Comparison of ENCODE assay signal across 19 cellular contexts in genomic region chr17:61510991-61511390, GRCh38. TPM values are rescaled to one million over a fixed set of nuclear protein-coding genes. Genes with fewer than 3 reads are reported as not detected.
"Had no signal": no experiment of that assay in that cellular context is flagged by ENCODE, and none has a peak within 500 bp of the region (broad histone marks: within the 10 kb centered on the region; RNA-seq: fewer than 3 reads in every experiment).

No MANE protein-coding gene starts in this region.

- DNase-seq: activated CD4-positive, alpha-beta T cell treated with anti-CD3 and anti-CD28 coated beads, Interleukin-2, amount 10 ng/mL, durations not matched to agents 24 days and 14 days; activated CD4-positive, alpha-beta T cell treated with anti-CD3 and anti-CD28 coated beads, Interleukin-2, amount 50 U/mL, for 48 hours; activated CD4-positive, CD25-positive, alpha-beta regulatory T cell treated with anti-CD3 and anti-CD28 coated beads, Interleukin-2, amount 50 U/mL, for 72 hours; activated CD8-positive, alpha-beta memory T cell treated with anti-CD3 and anti-CD28 coated beads, Interleukin-2, amount 10 ng/mL, durations not matched to agents 7 days and 5 days; activated effector memory CD4-positive, alpha-beta T cell treated with anti-CD3 and anti-CD28 coated beads, Interleukin-2, amount 50 U/mL, for 16 hours; activated naive CD4-positive, alpha-beta T cell treated with Interleukin-2 at 50 U/mL for 16 hours; activated naive CD8-positive, alpha-beta T cell treated with anti-CD3 and anti-CD28 coated beads, Interleukin-2, amount 50 U/mL, for 24 hours; activated T-cell treated with anti-CD3 and anti-CD28 coated beads, Interleukin-2, amount 50 U/mL, for 24 hours; amniotic stem cell; NCI-H1048; NCI-H1694; NCI-H2081; NCI-H510A treated with DMSO at 0.1 percent for 48 hours; SHP77 had no signal

- ATAC-seq: activated CD8-positive, alpha-beta memory T cell treated with anti-CD3 and anti-CD28 coated beads, Interleukin-2, amount 10 ng/mL, durations not matched to agents 7 days and 5 days; activated naive CD4-positive, alpha-beta T cell treated with anti-CD3 and anti-CD28 coated beads, Interleukin-2, amount 50 U/mL, for 72 hours; activated naive CD8-positive, alpha-beta T cell treated with anti-CD3 and anti-CD28 coated beads, Interleukin-2, amount 50 U/mL, for 24 hours; WTC11 had no signal

- H3K9me3 ChIP-seq: SJSA1 had no signal

- H3K27ac ChIP-seq: SJSA1 had no signal

- FAIRE-seq: astrocyte, RCC 7860 had no signal

- H3K36me3 ChIP-seq: SJSA1 had no signal

- H3K4me3 ChIP-seq: SJSA1 had no signal

- H3K27me3 ChIP-seq: SJSA1 had no signal

- H3K4me1 ChIP-seq: SJSA1 had no signal

RNA-seq across cellular contexts. Expression of gene TBX4, which starts 58.8 kb away (rescaled TPM):
- total RNA-seq: activated CD4-positive, alpha-beta T cell treated with anti-CD3 and anti-CD28 coated beads, Interleukin-2, amount 10 ng/mL, durations not matched to agents 24 days and 14 days; activated CD8-positive, alpha-beta memory T cell treated with anti-CD3 and anti-CD28 coated beads, Interleukin-2, amount 10 ng/mL, durations not matched to agents 7 days and 5 days; activated naive CD4-positive, alpha-beta T cell treated with anti-CD3 and anti-CD28 coated beads, Interleukin-2, amount 50 U/mL, for 72 hours; WTC11 had no signal
